In genomic region chr7:35482231-35482630, GRCh38 we compare ENCODE assay signal across 25 cellular contexts.
A peak's percentile ranks its signal among the peaks of the same experiment; 100 is the strongest.
DNase-seq lines count a peak whose midpoint lies in the region; ATAC-seq, FAIRE-seq and TF ChIP-seq lines count a peak whose summit lies in the region.
"Had no signal": no experiment of that assay in that cellular context is flagged by ENCODE, and none has a peak within 500 bp of the region (broad histone marks: within the 10 kb centered on the region; RNA-seq: fewer than 3 reads in every experiment).

No MANE protein-coding gene starts in this region.

- peaks cover 35% of the 10 kb centered on the region for H3K4me1 Mint-ChIP-seq in astrocyte (ENCODE audit: low read depth, unreplicated experiment)
- H3K4me1 Mint-ChIP-seq: B cell, CD14-positive monocyte, IgD-negative memory B cell had no signal

- H4K20me1 ChIP-seq in astrocyte (ENCODE audit: insufficient read depth, low read length) (no peaks in the 10 kb centered on the region), smooth muscle cell (ENCODE audit: low read depth) (no peaks in the 10 kb centered on the region)

- TF ChIP-seq CTCF in astrocyte (IDR thresholded peaks at IDR 0.05; ENCODE audit: insufficient read depth, low read depth, low read length) = no peak
- no peak for TF ChIP-seq CTCF in kidney epithelial cell (IDR thresholded peaks at IDR 0.05; ENCODE audit: insufficient read depth, low read length, poor library complexity, severe bottlenecking)
- no peak for TF ChIP-seq CTCF in smooth muscle cell (IDR thresholded peaks at IDR 0.05; ENCODE audit: borderline replicate concordance, insufficient read depth, poor library complexity, severe bottlenecking)

- 47% methylated on average over 5 of the region's 5 CpGs for WGBS in smooth muscle cell (ENCODE audit: low lambda C conversion rate)

- H3K36me3 ChIP-seq in astrocyte (ENCODE audit: insufficient read depth, low read length) = no peaks in the 10 kb centered on the region
- no peaks in the 10 kb centered on the region for H3K36me3 ChIP-seq in kidney epithelial cell (ENCODE audit: control insufficient read depth, insufficient read depth, low read length)
- no peaks in the 10 kb centered on the region for H3K36me3 ChIP-seq in smooth muscle cell (ENCODE audit: low read depth)
- H3K36me3 ChIP-seq: SJCRH30 had no signal

- peaks cover 5% of the 10 kb centered on the region for H3K9me3 Mint-ChIP-seq in astrocyte (ENCODE audit: unreplicated experiment)

- H3K9me3 ChIP-seq in astrocyte (ENCODE audit: insufficient read depth, low read depth, low read length) = no peaks in the 10 kb centered on the region
- H3K9me3 ChIP-seq in smooth muscle cell (replicated peaks; ENCODE audit: low read depth) = peaks cover 4% of the 10 kb centered on the region
- H3K9me3 ChIP-seq: SJCRH30 had no signal

- H3F3A ChIP-seq in smooth muscle cell (ENCODE audit: low read depth) = no peaks in the 10 kb centered on the region

- ATAC-seq in GM18517 (IDR thresholded peaks at IDR 0.05; ENCODE audit: unreplicated experiment) (no peak), GM18511 (IDR thresholded peaks at IDR 0.05; ENCODE audit: unreplicated experiment) (no peak), GM21447 (IDR thresholded peaks at IDR 0.05; ENCODE audit: unreplicated experiment) (no peak)
- ATAC-seq: A549 had no signal

- H3K4me2 ChIP-seq in astrocyte (ENCODE audit: low read length) (no peak overlapping the region), smooth muscle cell (peak overlapping the region; percentile 54)
- H3K4me2 ChIP-seq: A549 had no signal

- H3K4me3 ChIP-seq in astrocyte (ENCODE audit: insufficient read depth, low read depth, low read length) = no peak overlapping the region
- no peak overlapping the region for H3K4me3 ChIP-seq in kidney epithelial cell (ENCODE audit: low read depth, low read length)
- no peak overlapping the region for H3K4me3 ChIP-seq in smooth muscle cell
- H3K4me3 ChIP-seq: A549, SJCRH30 had no signal

- H3K4me3 Mint-ChIP-seq in astrocyte (ENCODE audit: unreplicated experiment) = no peak overlapping the region
- H3K4me3 Mint-ChIP-seq: B cell, CD14-positive monocyte, IgD-negative memory B cell had no signal

- no peak for FAIRE-seq in astrocyte (lab: Jason Lieb, UNC)
- FAIRE-seq: A549, D721Med, GM12892, GM19239, H54, RCC 7860 had no signal

- H3K27ac ChIP-seq in astrocyte (ENCODE audit: low read depth, low read length) (no peak overlapping the region), smooth muscle cell (ENCODE audit: low read depth) (peak overlapping the region; percentile 39)
- H3K27ac ChIP-seq: A549, SJCRH30 had no signal

- no peaks in the 10 kb centered on the region for H3K27me3 Mint-ChIP-seq in astrocyte (ENCODE audit: low read depth, unreplicated experiment)
- H3K27me3 Mint-ChIP-seq: IgD-negative memory B cell had no signal

- H3K4me1 ChIP-seq in astrocyte (ENCODE audit: insufficient read depth, low read length) = no peaks in the 10 kb centered on the region
- peaks cover 13% of the 10 kb centered on the region for H3K4me1 ChIP-seq in smooth muscle cell (ENCODE audit: low read depth)
- H3K4me1 ChIP-seq: A549, SJCRH30 had no signal

- peak overlapping the region; percentile 90 for H3K27ac Mint-ChIP-seq in astrocyte (ENCODE audit: unreplicated experiment)
- H3K27ac Mint-ChIP-seq: B cell, CD14-positive monocyte, IgD-negative memory B cell had no signal

- no peaks in the 10 kb centered on the region for H3K36me3 Mint-ChIP-seq in astrocyte (ENCODE audit: low read depth, unreplicated experiment)
- H3K36me3 Mint-ChIP-seq: CD14-positive monocyte, IgD-negative memory B cell had no signal

- H3K9ac ChIP-seq in astrocyte (ENCODE audit: low read length) (no peak overlapping the region), smooth muscle cell (ENCODE audit: low read depth) (no peak overlapping the region)

- no peaks in the 10 kb centered on the region for H3K79me2 ChIP-seq in astrocyte (ENCODE audit: insufficient read depth, low read length)
- no peaks in the 10 kb centered on the region for H3K79me2 ChIP-seq in smooth muscle cell (ENCODE audit: low read depth)

- H3K27me3 ChIP-seq in astrocyte (ENCODE audit: insufficient read depth, low read length) = no peaks in the 10 kb centered on the region
- H3K27me3 ChIP-seq in kidney epithelial cell (ENCODE audit: control insufficient read depth, insufficient read depth, low read length) = no peaks in the 10 kb centered on the region
- H3K27me3 ChIP-seq in smooth muscle cell (ENCODE audit: low read depth) = no peaks in the 10 kb centered on the region

- H2AFZ ChIP-seq in astrocyte (ENCODE audit: low read depth, low read length) = no peak overlapping the region
- H2AFZ ChIP-seq in smooth muscle cell (ENCODE audit: low read depth) = no peak overlapping the region

- DNase-seq in astrocyte (ENCODE audit: low read depth) (no peak), kidney epithelial cell (ENCODE audit: low read depth) (peak; percentile 25), myocyte (ENCODE audit: low read depth) (peak; percentile 6), smooth muscle cell (lab: John Stamatoyannopoulos, UW; ENCODE audit: unreplicated experiment) (no peak), ecto neural progenitor cell (ENCODE audit: low spot score) (no peak)
- DNase-seq: DMS53, NCI-H1105, NCI-H146, NCI-H2029 treated with DMSO at 0.1 percent for 48 hours, NCI-H2171, NCI-H524 treated with DMSO at 0.1 percent for 48 hours, OCI-M1, SJCRH30 had no signal

Comparison
In these comparisons a context has a peak if more than half of its experiments do, and no peak if none do; other contexts are left out.
1. DNase-seq: peak in kidney epithelial cell (single experiment) and myocyte (single experiment); none in astrocyte (single experiment), smooth muscle cell (single experiment) and ecto neural progenitor cell (single experiment).